ENCODE assay signal across 33 cellular contexts in genomic region chr2:141264848-141265247, GRCh38.
"Had no signal": no experiment of that assay in that cellular context is flagged by ENCODE, and none has a peak within 500 bp of the region (broad histone marks: within the 10 kb centered on the region; RNA-seq: fewer than 3 reads in every experiment).

No MANE protein-coding gene starts in this region.

- H3K27ac ChIP-seq: ascending aorta, cardiac muscle cell, VCaP had no signal

- H3K4me3 Mint-ChIP-seq: activated B cell treated with CpG ODN at 0.5 μM for 24 hours; activated CD4-positive, alpha-beta memory T cell treated with anti-CD3 and anti-CD28 coated beads, Interleukin-2, amount 10 ng/mL, durations not matched to agents 7 days and 5 days; activated CD4-positive, alpha-beta T cell treated with anti-CD3 and anti-CD28 coated beads, Interleukin-2, amount 10 ng/mL, durations not matched to agents 7 days and 5 days; activated CD8-positive, alpha-beta memory T cell treated with anti-CD3 and anti-CD28 coated beads, Interleukin-2, amount 10 ng/mL, durations not matched to agents 7 days and 5 days; activated CD8-positive, alpha-beta T cell treated with anti-CD3 and anti-CD28 coated beads, Interleukin-2, amount 10 ng/mL, durations not matched to agents 7 days and 5 days; activated naive CD4-positive, alpha-beta T cell treated with anti-CD3 and anti-CD28 coated beads, Interleukin-2, amount 10 ng/mL, durations not matched to agents 7 days and 5 days; activated naive CD4-positive, alpha-beta T cell treated with anti-CD3 and anti-CD28 coated beads, Interleukin-2, amount 50 U/mL, for 24 hours; activated naive CD8-positive, alpha-beta T cell; activated naive CD8-positive, alpha-beta T cell treated with anti-CD3 and anti-CD28 coated beads, Interleukin-2, amount 10 ng/mL, durations not matched to agents 7 days and 5 days; activated naive CD8-positive, alpha-beta T cell treated with anti-CD3 and anti-CD28 coated beads, Interleukin-2, amount 50 U/mL, for 24 hours; activated T-cell treated with anti-CD3 and anti-CD28 coated beads, Interleukin-2, amount 50 U/mL, for 24 hours; brain; T-helper 1 cell treated with Interleukin-12 subunit alpha and Interleukin-12 subunit beta and Interleukin-4 antibody, amounts not matched to agents 30 μg/mL and 1 μg/mL, for 36 hours; T-helper 2 cell treated with Interferon-gamma antibody and Interleukin-4, amounts not matched to agents 5 μg/mL and 100 μg/mL, for 36 hours had no signal

- H3K36me3 ChIP-seq: ascending aorta, cardiac muscle cell had no signal

- H3K9me3 ChIP-seq: ascending aorta had no signal

- H3K4me1 Mint-ChIP-seq: activated B cell treated with CpG ODN at 0.5 μM for 24 hours; activated CD4-positive, alpha-beta memory T cell treated with anti-CD3 and anti-CD28 coated beads, Interleukin-2, amount 10 ng/mL, durations not matched to agents 7 days and 5 days; activated CD4-positive, alpha-beta T cell treated with anti-CD3 and anti-CD28 coated beads, Interleukin-2, amount 10 ng/mL, durations not matched to agents 7 days and 5 days; activated CD8-positive, alpha-beta memory T cell treated with anti-CD3 and anti-CD28 coated beads, Interleukin-2, amount 10 ng/mL, durations not matched to agents 7 days and 5 days; activated naive CD4-positive, alpha-beta T cell treated with anti-CD3 and anti-CD28 coated beads, Interleukin-2, amount 10 ng/mL, durations not matched to agents 7 days and 5 days; activated naive CD4-positive, alpha-beta T cell treated with anti-CD3 and anti-CD28 coated beads, Interleukin-2, amount 50 U/mL, for 24 hours; activated naive CD8-positive, alpha-beta T cell treated with anti-CD3 and anti-CD28 coated beads, Interleukin-2, amount 10 ng/mL, durations not matched to agents 7 days and 5 days; activated naive CD8-positive, alpha-beta T cell treated with anti-CD3 and anti-CD28 coated beads, Interleukin-2, amount 50 U/mL, for 24 hours had no signal

- DNase-seq: activated B cell treated with CpG ODN at 0.5 μM for 24 hours; activated CD4-positive, alpha-beta memory T cell treated with anti-CD3 and anti-CD28 coated beads, Interleukin-2, amount 10 ng/mL, durations not matched to agents 7 days and 5 days; activated CD4-positive, alpha-beta T cell treated with anti-CD3 and anti-CD28 coated beads for 48 hours; activated CD4-positive, alpha-beta T cell treated with anti-CD3 and anti-CD28 coated beads, Interleukin-2, amount 10 ng/mL, durations not matched to agents 7 days and 5 days; activated CD4-positive, alpha-beta T cell treated with anti-CD3 and anti-CD28 coated beads, Interleukin-2, amount 50 U/mL, for 48 hours; activated CD4-positive, CD25-positive, alpha-beta regulatory T cell treated with anti-CD3 and anti-CD28 coated beads, Interleukin-2, amount 50 U/mL, for 72 hours; activated CD8-positive, alpha-beta memory T cell treated with anti-CD3 and anti-CD28 coated beads for 24 hours; activated CD8-positive, alpha-beta memory T cell treated with anti-CD3 and anti-CD28 coated beads, Interleukin-2, amount 10 ng/mL, durations not matched to agents 7 days and 5 days; activated CD8-positive, alpha-beta memory T cell treated with anti-CD3 and anti-CD28 coated beads, Interleukin-2, amount 50 U/mL, for 48 hours; activated CD8-positive, alpha-beta T cell treated with anti-CD3 and anti-CD28 coated beads, Interleukin-2, amount 10 ng/mL, durations not matched to agents 7 days and 5 days; activated effector memory CD4-positive, alpha-beta T cell treated with Interleukin-2 at 50 U/mL for 16 hours; activated gamma-delta T cell; activated naive CD4-positive, alpha-beta T cell treated with anti-CD3 and anti-CD28 coated beads, Interleukin-2, amount 10 ng/mL, durations not matched to agents 7 days and 5 days; activated naive CD4-positive, alpha-beta T cell treated with Interleukin-2 at 50 U/mL for 16 hours; activated naive CD8-positive, alpha-beta T cell treated with anti-CD3 and anti-CD28 coated beads, Interleukin-2, amount 10 ng/mL, durations not matched to agents 7 days and 5 days; activated naive CD8-positive, alpha-beta T cell treated with anti-CD3 and anti-CD28 coated beads, Interleukin-2, amount 50 U/mL, for 24 hours; activated T-cell treated with anti-CD3 and anti-CD28 coated beads, Interleukin-2, amount 50 U/mL, for 24 hours; activated T-cell treated with anti-CD3 and anti-CD28 coated beads, Interleukin-2, amount 50 U/mL, for 48 hours; amygdala; anterior cingulate cortex; central memory CD4-positive, alpha-beta T cell; T-helper 1 cell; T-helper 2 cell; T-helper 9 cell had no signal

- H3K4me3 ChIP-seq: ascending aorta, cardiac muscle cell had no signal

- H3K36me3 Mint-ChIP-seq: activated CD8-positive, alpha-beta memory T cell treated with anti-CD3 and anti-CD28 coated beads, Interleukin-2, amount 10 ng/mL, durations not matched to agents 7 days and 5 days; activated naive CD4-positive, alpha-beta T cell treated with anti-CD3 and anti-CD28 coated beads, Interleukin-2, amount 10 ng/mL, durations not matched to agents 7 days and 5 days; activated naive CD4-positive, alpha-beta T cell treated with anti-CD3 and anti-CD28 coated beads, Interleukin-2, amount 50 U/mL, for 24 hours; activated naive CD8-positive, alpha-beta T cell; activated naive CD8-positive, alpha-beta T cell treated with anti-CD3 and anti-CD28 coated beads, Interleukin-2, amount 10 ng/mL, durations not matched to agents 7 days and 5 days; brain had no signal

- H3K9me3 Mint-ChIP-seq: activated naive CD4-positive, alpha-beta T cell treated with anti-CD3 and anti-CD28 coated beads, Interleukin-2, amount 50 U/mL, for 24 hours had no signal

- H3K27ac Mint-ChIP-seq: activated B cell treated with CpG ODN at 0.5 μM for 24 hours; activated CD4-positive, alpha-beta memory T cell treated with anti-CD3 and anti-CD28 coated beads, Interleukin-2, amount 10 ng/mL, durations not matched to agents 7 days and 5 days; activated CD4-positive, alpha-beta T cell treated with anti-CD3 and anti-CD28 coated beads, Interleukin-2, amount 10 ng/mL, durations not matched to agents 7 days and 5 days; activated CD8-positive, alpha-beta memory T cell treated with anti-CD3 and anti-CD28 coated beads, Interleukin-2, amount 10 ng/mL, durations not matched to agents 7 days and 5 days; activated CD8-positive, alpha-beta T cell treated with anti-CD3 and anti-CD28 coated beads, Interleukin-2, amount 10 ng/mL, durations not matched to agents 7 days and 5 days; activated naive CD4-positive, alpha-beta T cell treated with anti-CD3 and anti-CD28 coated beads, Interleukin-2, amount 10 ng/mL, durations not matched to agents 7 days and 5 days; activated naive CD4-positive, alpha-beta T cell treated with anti-CD3 and anti-CD28 coated beads, Interleukin-2, amount 50 U/mL, for 24 hours; activated naive CD8-positive, alpha-beta T cell; activated naive CD8-positive, alpha-beta T cell treated with anti-CD3 and anti-CD28 coated beads, Interleukin-2, amount 10 ng/mL, durations not matched to agents 7 days and 5 days; activated naive CD8-positive, alpha-beta T cell treated with anti-CD3 and anti-CD28 coated beads, Interleukin-2, amount 50 U/mL, for 24 hours; activated T-cell treated with anti-CD3 and anti-CD28 coated beads, Interleukin-2, amount 50 U/mL, for 24 hours; activated T-helper 2 cell treated with anti-CD3 and anti-CD28 coated beads, Interferon-gamma antibody, Interleukin-2, Interleukin-4, amounts not matched to agents 10 μg/mL and 5 μg/mL and 100 μg/mL, durations not matched to agents 14 hours and 24 hours and 36 hours; brain; T-helper 1 cell treated with Interleukin-12 subunit alpha and Interleukin-12 subunit beta and Interleukin-4 antibody, amounts not matched to agents 30 μg/mL and 1 μg/mL, for 36 hours; T-helper 2 cell treated with Interferon-gamma antibody and Interleukin-4, amounts not matched to agents 5 μg/mL and 100 μg/mL, for 36 hours had no signal

- ATAC-seq: activated CD8-positive, alpha-beta memory T cell treated with anti-CD3 and anti-CD28 coated beads, Interleukin-2, amount 10 ng/mL, durations not matched to agents 7 days and 5 days; activated CD8-positive, alpha-beta T cell treated with anti-CD3 and anti-CD28 coated beads, Interleukin-2, amount 10 ng/mL, durations not matched to agents 7 days and 5 days; activated naive CD8-positive, alpha-beta T cell treated with anti-CD3 and anti-CD28 coated beads, Interleukin-2, amount 50 U/mL, for 24 hours had no signal

- H3K27me3 Mint-ChIP-seq: activated B cell treated with CpG ODN at 0.5 μM for 24 hours; activated CD4-positive, alpha-beta memory T cell treated with anti-CD3 and anti-CD28 coated beads, Interleukin-2, amount 10 ng/mL, durations not matched to agents 7 days and 5 days; activated CD4-positive, alpha-beta T cell treated with anti-CD3 and anti-CD28 coated beads, Interleukin-2, amount 10 ng/mL, durations not matched to agents 7 days and 5 days; activated CD8-positive, alpha-beta memory T cell treated with anti-CD3 and anti-CD28 coated beads, Interleukin-2, amount 10 ng/mL, durations not matched to agents 7 days and 5 days; activated naive CD4-positive, alpha-beta T cell treated with anti-CD3 and anti-CD28 coated beads, Interleukin-2, amount 10 ng/mL, durations not matched to agents 7 days and 5 days; activated naive CD4-positive, alpha-beta T cell treated with anti-CD3 and anti-CD28 coated beads, Interleukin-2, amount 50 U/mL, for 24 hours; activated naive CD8-positive, alpha-beta T cell; activated naive CD8-positive, alpha-beta T cell treated with anti-CD3 and anti-CD28 coated beads, Interleukin-2, amount 10 ng/mL, durations not matched to agents 7 days and 5 days; activated naive CD8-positive, alpha-beta T cell treated with anti-CD3 and anti-CD28 coated beads, Interleukin-2, amount 50 U/mL, for 24 hours; activated T-cell treated with anti-CD3 and anti-CD28 coated beads, Interleukin-2, amount 50 U/mL, for 24 hours; brain had no signal

- H3K27me3 ChIP-seq: ascending aorta, cardiac muscle cell had no signal

- H3K4me1 ChIP-seq: ascending aorta had no signal
